In the genomic region with DNA sequence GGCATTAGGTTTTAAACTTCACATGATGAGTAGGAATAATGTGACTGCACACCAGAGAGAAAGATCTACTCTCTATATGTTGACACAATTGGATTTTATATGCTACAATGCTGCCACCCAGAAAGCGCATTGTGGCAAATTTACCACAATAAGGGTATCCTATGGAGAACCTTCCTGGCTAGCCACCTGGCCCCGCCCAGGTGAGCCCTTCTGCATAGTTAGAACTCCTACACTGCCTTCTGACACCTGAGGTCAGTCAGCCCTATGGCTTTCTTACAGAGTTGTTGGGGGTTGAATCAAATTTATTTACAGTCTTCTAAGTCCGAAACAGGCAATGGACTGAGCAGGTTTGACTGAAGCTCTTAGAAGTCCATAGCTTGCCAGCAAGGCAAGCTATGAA, we compare ENCODE assay signal across 8 cellular contexts.
"Had no signal": no experiment of that assay in that cellular context is flagged by ENCODE, and none has a peak within 500 bp of the region (broad histone marks: within the 10 kb centered on the region; RNA-seq: fewer than 3 reads in every experiment).

No MANE protein-coding gene starts in this region.

- ATAC-seq: GM12878 had no signal

- DNase-seq: GDM1, GF-D8 had no signal

- H3K4me3 ChIP-seq: GM12878 had no signal

- FAIRE-seq: G401.6, GM12878, GM12891, GM12892, GM18507, GM19239 had no signal
